Comparison of ENCODE assay signal across 18 cellular contexts in the genomic region with DNA sequence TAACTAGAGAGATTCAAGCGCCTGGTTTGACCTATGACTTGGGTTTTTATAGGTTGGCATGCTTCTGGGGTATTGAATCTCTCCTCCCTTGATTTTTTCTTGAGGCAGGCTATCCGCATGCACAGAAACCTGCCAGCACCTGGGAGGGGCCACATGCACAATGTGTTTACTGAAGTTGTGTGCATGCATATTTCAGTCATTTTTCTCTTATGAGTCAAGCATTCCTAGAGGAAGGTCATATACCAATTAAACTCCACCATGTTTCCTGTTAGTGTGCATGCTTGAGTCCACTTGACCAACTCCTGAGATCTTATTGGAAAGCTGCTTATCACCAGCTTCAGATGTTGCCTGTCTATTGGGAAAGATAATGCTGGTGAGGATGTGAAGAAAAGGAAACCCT.
"Had no signal": no experiment of that assay in that cellular context is flagged by ENCODE, and none has a peak within 500 bp of the region (broad histone marks: within the 10 kb centered on the region; RNA-seq: fewer than 3 reads in every experiment).

No MANE protein-coding gene starts in this region.

- H3K9me3 ChIP-seq: body of pancreas, pancreas, thoracic aorta, upper lobe of left lung had no signal

- H3K4me3 ChIP-seq: body of pancreas, dorsolateral prefrontal cortex, pancreas, sigmoid colon, thoracic aorta, upper lobe of left lung had no signal

- H3K27ac ChIP-seq: body of pancreas, dorsolateral prefrontal cortex, foreskin keratinocyte, pancreas, sigmoid colon, thoracic aorta, upper lobe of left lung, VCaP had no signal

- H3K4me1 ChIP-seq: body of pancreas, foreskin keratinocyte, pancreas, sigmoid colon, upper lobe of left lung had no signal

- FAIRE-seq: colon, pancreas had no signal

- H3K36me3 ChIP-seq: pancreas, sigmoid colon, thoracic aorta, upper lobe of left lung had no signal

- DNase-seq: activated CD4-positive, alpha-beta memory T cell treated with anti-CD3 and anti-CD28 coated beads for 36 hours; activated CD8-positive, alpha-beta memory T cell treated with anti-CD3 and anti-CD28 coated beads, Interleukin-2, amount 10 ng/mL, durations not matched to agents 7 days and 5 days; body of pancreas; caudate nucleus; dorsolateral prefrontal cortex; endodermal cell; head of caudate nucleus; left cardiac atrium; naive thymus-derived CD8-positive, alpha-beta T cell; pancreas; sigmoid colon; stimulated activated CD4-positive, alpha-beta T cell treated with anti-CD3 and anti-CD28 coated beads, Interleukin-4, amount 100 ng/mL, for 4 hours; upper lobe of left lung had no signal

- ATAC-seq: activated CD8-positive, alpha-beta memory T cell treated with anti-CD3 and anti-CD28 coated beads, Interleukin-2, amount 10 ng/mL, durations not matched to agents 7 days and 5 days; body of pancreas; foreskin keratinocyte; left cardiac atrium; naive thymus-derived CD8-positive, alpha-beta T cell; stimulated activated memory B cell treated with anti-CD40 and anti-IgM and Interleukin-4, amounts not matched to agents 10 μg/mL and 1 μg/mL and 100 μg/mL, for 72 hours had no signal

- H3K27me3 ChIP-seq: body of pancreas, dorsolateral prefrontal cortex, foreskin keratinocyte, pancreas, sigmoid colon, upper lobe of left lung had no signal
